Comparison of ENCODE assay signal across 13 cellular contexts in the genomic region with DNA sequence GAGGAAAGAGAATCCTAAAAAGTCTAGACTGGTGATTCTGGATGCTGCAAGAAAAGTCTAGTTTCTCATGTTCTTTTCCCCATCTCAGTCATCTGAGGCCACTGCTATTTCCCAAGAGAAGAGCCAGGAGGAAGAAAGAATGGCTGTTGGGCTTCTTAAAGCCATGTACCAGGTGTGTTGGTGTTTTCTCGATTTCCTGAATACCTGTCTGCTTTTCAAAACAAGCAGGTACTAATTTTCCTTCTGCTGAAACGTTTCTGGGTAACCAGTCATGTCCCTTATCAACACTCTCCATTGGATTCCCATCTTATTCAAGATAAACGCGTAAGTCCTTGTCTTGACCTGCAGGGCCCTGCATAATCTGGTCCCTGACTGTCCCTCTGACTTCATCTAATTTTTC. TPM values are rescaled to one million over a fixed set of nuclear protein-coding genes. Genes with fewer than 3 reads are reported as not detected.
DNase-seq lines count a peak whose midpoint lies in the region; ATAC-seq, FAIRE-seq and TF ChIP-seq lines count a peak whose summit lies in the region.
"Had no signal": no experiment of that assay in that cellular context is flagged by ENCODE, and none has a peak within 500 bp of the region (broad histone marks: within the 10 kb centered on the region; RNA-seq: fewer than 3 reads in every experiment).

No MANE protein-coding gene starts in this region.

- peak overlapping the region; percentile 91 to 100 (median 94) for H3K4me3 Mint-ChIP-seq in naive thymus-derived CD4-positive, alpha-beta T cell

- H3K9me3 Mint-ChIP-seq in naive thymus-derived CD4-positive, alpha-beta T cell: peaks cover 5 to 39% (median 14%) of the 10 kb centered on the region in 11 donors

- CTCF ChIA-PET in naive thymus-derived CD4-positive, alpha-beta T cell (lab: Charles Lee): no interaction called here

- intact Hi-C loops in breast epithelium (cut with DNase I; ENCODE audit: low total_unique reads): no loop called here
- intact Hi-C loops in naive thymus-derived CD4-positive, alpha-beta T cell (cut with micrococcal nuclease): no loop called here

- TF ChIP-seq CTCF in BE2C (IDR thresholded peaks at IDR 0.05; ENCODE audit: low read depth, low read length) (no peak), breast epithelium (IDR thresholded peaks at IDR 0.05) (no peak)

- H3K4me1 Mint-ChIP-seq in naive thymus-derived CD4-positive, alpha-beta T cell: peaks cover 26 to 46% (median 39%) of the 10 kb centered on the region in 7 donors

- DNase-seq in BE2C (no peak), breast epithelium (ENCODE audit: low spot score in 2 of 2) (no peak), SIG-M5 (lab: John Stamatoyannopoulos, UW) (no peak), NCI-H1694 (lab: John Stamatoyannopoulos, UW) (no peak), GM12891 (ENCODE audit: insufficient read length, low spot score) (no peak)
- DNase-seq in naive thymus-derived CD4-positive, alpha-beta T cell: no peak
- DNase-seq: activated CD4-positive, alpha-beta T cell treated with anti-CD3 and anti-CD28 coated beads for 48 hours; NCI-H2107; stimulated activated CD4-positive, alpha-beta T cell treated with anti-CD3 and anti-CD28 coated beads, Interleukin-2, amount 100 ng/mL, for 48 hours had no signal

- H3K27ac ChIP-seq in HUES48 (ENCODE audit: low read depth, low read length) (no peak overlapping the region), breast epithelium (peak overlapping the region in 1 of 2 donors; percentile 92)
- peak overlapping the region; percentile 96 for H3K27ac ChIP-seq in naive thymus-derived CD4-positive, alpha-beta T cell (ENCODE audit: low read depth, low read length)

- no peaks in the 10 kb centered on the region for H3K27me3 ChIP-seq in BE2C
- no peaks in the 10 kb centered on the region for H3K27me3 ChIP-seq in HUES48 (ENCODE audit: control insufficient read depth, insufficient read depth, low read length)
- H3K27me3 ChIP-seq in breast epithelium: no peaks in the 10 kb centered on the region
- H3K27me3 ChIP-seq in naive thymus-derived CD4-positive, alpha-beta T cell (ENCODE audit: control insufficient read depth in 2 of 2, insufficient read depth in 2 of 2, low read length in 2 of 2): no peaks in the 10 kb centered on the region
- H3K27me3 ChIP-seq: gastroesophageal sphincter had no signal

- no peak for ATAC-seq in naive thymus-derived CD4-positive, alpha-beta T cell
- ATAC-seq in HG03159 (IDR thresholded peaks at IDR 0.05; ENCODE audit: unreplicated experiment): no peak
- ATAC-seq: gastroesophageal sphincter, HCT116 had no signal

- H3K36me3 ChIP-seq in BE2C (peaks cover 3% of the 10 kb centered on the region; the same call in 1 of the 2 replicates), HUES48 (ENCODE audit: control insufficient read depth, insufficient read depth, low read length) (peaks cover 5% of the 10 kb centered on the region; the same call in 1 of the 2 replicates), breast epithelium (no peaks in the 10 kb centered on the region)
- peaks cover 0 to 22% (median 1%) of the 10 kb centered on the region in 3 experiments for H3K36me3 ChIP-seq in naive thymus-derived CD4-positive, alpha-beta T cell (ENCODE audit: control insufficient read depth in 2 of 3, insufficient read depth in 3 of 3, low read length in 3 of 3)

- FAIRE-seq in GM12891 (lab: Jason Lieb, UNC): no peak

- POLR2A ChIA-PET in naive thymus-derived CD4-positive, alpha-beta T cell (lab: Charles Lee): interaction anchor here (0.5 to 0.6 kb wide), 3 partner anchors 11 to 65 kb away, joined by 3 to 6 read pairs (median 3); no protein-coding TSS in a partner anchor

- H3K9me3 ChIP-seq in BE2C (0 out of 2 replicates have a peak, but pooled peaks cover 3% of the 10 kb centered on the region), HUES48 (ENCODE audit: control insufficient read depth, insufficient read depth, low read length) (no peaks in the 10 kb centered on the region), breast epithelium (peaks cover 14 to 23% of the 10 kb centered on the region in 2 donors)
- peaks cover 0 to 11% (median 8%) of the 10 kb centered on the region in 3 experiments for H3K9me3 ChIP-seq in naive thymus-derived CD4-positive, alpha-beta T cell (ENCODE audit: control insufficient read depth in 2 of 3, low read length in 3 of 3)

- no peak for TF ChIP-seq POLR2A in breast epithelium (IDR thresholded peaks at IDR 0.05)
- no peak for TF ChIP-seq POLR2A in GM12891 (IDR thresholded peaks at IDR 0.05; ENCODE audit: low read depth, low read length)

- H3K36me3 Mint-ChIP-seq in naive thymus-derived CD4-positive, alpha-beta T cell: peaks cover 7 to 38% (median 17%) of the 10 kb centered on the region in 5 donors

- no peak overlapping the region for H3K9ac ChIP-seq in HUES48 (ENCODE audit: low read depth, low read length)

- no peaks in the 10 kb centered on the region for H3K4me1 ChIP-seq in BE2C
- no peaks in the 10 kb centered on the region for H3K4me1 ChIP-seq in HUES48 (ENCODE audit: control insufficient read depth, insufficient read depth, low read length)
- peaks cover 0 to 4% of the 10 kb centered on the region in 2 donors for H3K4me1 ChIP-seq in breast epithelium
- peaks cover 13 to 16% of the 10 kb centered on the region in 2 donors for H3K4me1 ChIP-seq in naive thymus-derived CD4-positive, alpha-beta T cell (ENCODE audit: control insufficient read depth in 2 of 2, insufficient read depth in 2 of 2, low read length in 2 of 2)

- peak overlapping the region; percentile 93 to 100 (median 99) for H3K27ac Mint-ChIP-seq in naive thymus-derived CD4-positive, alpha-beta T cell

- H3K27me3 Mint-ChIP-seq in naive thymus-derived CD4-positive, alpha-beta T cell: no peaks in the 10 kb centered on the region

- H3K4me3 ChIP-seq in BE2C (ENCODE audit: low read depth, low read length) (peak overlapping the region; percentile 96), HUES48 (ENCODE audit: low read depth, low read length) (peak overlapping the region; percentile 97), breast epithelium (peak overlapping the region; percentile 63 to 91 (median 80))
- H3K4me3 ChIP-seq in naive thymus-derived CD4-positive, alpha-beta T cell (ENCODE audit: low read length): no peak overlapping the region

TF ChIP-seq in GM12891, 5 proteins besides CTCF, POLR2A, EP300 and RAD21:
- TF ChIP-seq POLR2AphosphoS5 (IDR thresholded peaks at IDR 0.05; ENCODE audit: low read depth, low read length): no peak
- no peak for TF ChIP-seq SPI1 (IDR thresholded peaks at IDR 0.05; ENCODE audit: low read depth, low read length)
- TF ChIP-seq PAX5 (IDR thresholded peaks at IDR 0.05; ENCODE audit: insufficient read depth, low read length, severe bottlenecking): no peak
- TF ChIP-seq TAF1 (IDR thresholded peaks at IDR 0.05; ENCODE audit: low read depth, low read length): no peak
- TF ChIP-seq POU2F2 (IDR thresholded peaks at IDR 0.05; ENCODE audit: low read depth, low read length): no peak

RNA-seq across cellular contexts. Expression of gene ZNF570, which starts 1.1 kb away (rescaled TPM):
- 4.5 TPM for polyA plus RNA-seq in BE2C (2012; ENCODE audit: insufficient read depth, insufficient read length, low read depth)
- 10 to 100 TPM in 2 of 3 donors, 1 to 10 TPM in 1; 4.5 to 10.8 (median 10.2) TPM for total RNA-seq in breast epithelium
- total RNA-seq in naive thymus-derived CD4-positive, alpha-beta T cell: 10 to 100 TPM in 2 of 5 experiments, 1 to 10 TPM in 3; 5.1 to 10.9 (median 9.1) TPM
- 1 to 10 TPM; 4.1 to 4.6 TPM for polyA plus RNA-seq in naive thymus-derived CD4-positive, alpha-beta T cell
- polyA plus RNA-seq in GM12891 (2012; ENCODE audit: low read depth, missing spikeins): 1.4 TPM

RNA-seq across cellular contexts. Expression of gene ZNF569, which starts 3.0 kb away (rescaled TPM):
- polyA plus RNA-seq in BE2C (2012; ENCODE audit: insufficient read depth, insufficient read length, low read depth): 4.2 TPM
- total RNA-seq in breast epithelium: 1 to 10 TPM; 6.9 to 9.1 (median 8.2) TPM
- 10 to 100 TPM in 2 of 5 experiments, 1 to 10 TPM in 3; 4.1 to 16.4 (median 8.5) TPM for total RNA-seq in naive thymus-derived CD4-positive, alpha-beta T cell
- 1 to 10 TPM; 5.0 to 5.9 TPM for polyA plus RNA-seq in naive thymus-derived CD4-positive, alpha-beta T cell
- 2.2 TPM for polyA plus RNA-seq in GM12891 (2012; ENCODE audit: low read depth, missing spikeins)

RNA-seq across cellular contexts. Expression of gene ZNF793, which starts 36.5 kb away (rescaled TPM):
- polyA plus RNA-seq in BE2C (2012; ENCODE audit: insufficient read depth, insufficient read length, low read depth): 9.0 TPM
- total RNA-seq in breast epithelium: 10 to 100 TPM in 1 of 3 donors, 1 to 10 TPM in 2; 1.3 to 10.2 (median 7.2) TPM
- 10 to 100 TPM in 1 of 5 experiments, 1 to 10 TPM in 4; 1.1 to 11.7 (median 6.0) TPM for total RNA-seq in naive thymus-derived CD4-positive, alpha-beta T cell
- 1 to 10 TPM; 3.3 to 4.0 TPM for polyA plus RNA-seq in naive thymus-derived CD4-positive, alpha-beta T cell
- polyA plus RNA-seq in GM12891 (2012; ENCODE audit: low read depth, missing spikeins): 2.2 TPM
